Comparison of ENCODE assay signal across 35 cellular contexts in the genomic region with DNA sequence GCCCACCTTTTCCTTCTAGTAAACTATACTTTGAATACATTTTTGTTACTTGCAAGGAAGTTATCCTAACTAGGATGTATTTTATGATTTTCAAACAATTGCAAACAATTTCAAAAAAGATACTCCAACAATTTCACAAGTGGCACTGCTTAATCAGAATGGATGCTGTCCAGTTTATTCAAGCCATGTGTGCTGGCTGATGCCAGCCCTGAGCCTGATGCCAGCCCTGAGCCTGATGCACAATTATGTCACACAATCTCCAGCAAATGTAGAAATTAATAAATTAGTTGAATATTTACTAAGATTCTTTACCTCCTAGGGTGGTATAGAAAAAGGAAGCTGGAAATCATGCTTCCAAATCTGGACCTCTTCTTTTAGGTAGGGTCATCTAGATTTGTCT. TPM values are rescaled to one million over a fixed set of nuclear protein-coding genes. Genes with fewer than 3 reads are reported as not detected.
DNase-seq lines count a peak whose midpoint lies in the region; ATAC-seq, FAIRE-seq and TF ChIP-seq lines count a peak whose summit lies in the region.
"Had no signal": no experiment of that assay in that cellular context is flagged by ENCODE, and none has a peak within 500 bp of the region (broad histone marks: within the 10 kb centered on the region; RNA-seq: fewer than 3 reads in every experiment).

No MANE protein-coding gene starts in this region.

- H3K27me3 Mint-ChIP-seq in GM23338 (ENCODE audit: insufficient read depth, low read depth, poor library complexity) (no peaks in the 10 kb centered on the region), nephron (ENCODE audit: low read depth) (no peaks in the 10 kb centered on the region)
- H3K27me3 Mint-ChIP-seq in activated CD8-positive, alpha-beta T cell treated with anti-CD3 and anti-CD28 coated beads for 36 hours = no peaks in the 10 kb centered on the region
- H3K27me3 Mint-ChIP-seq: activated CD4-positive, alpha-beta memory T cell treated with anti-CD3 and anti-CD28 coated beads, Interleukin-2, amount 10 ng/mL, durations not matched to agents 7 days and 5 days; CD4-positive, CD25-positive, alpha-beta regulatory T cell; effector memory CD8-positive, alpha-beta T cell; type B pancreatic cell had no signal

- no peaks in the 10 kb centered on the region for H3K9me2 ChIP-seq in GM23338 (ENCODE audit: insufficient read depth)

- no peaks in the 10 kb centered on the region for H3K79me2 ChIP-seq in GM23338 (replicated peaks; ENCODE audit: insufficient read depth)

- CTCF ChIA-PET in activated CD8-positive, alpha-beta T cell treated with anti-CD3 and anti-CD28 coated beads for 36 hours (lab: Charles Lee) = interaction anchor here (1.1 kb wide), 1 partner anchor 315 kb away, joined by 3 read pairs; no protein-coding TSS in a partner anchor

- H3K9me3 ChIP-seq in esophagus muscularis mucosa (no peaks in the 10 kb centered on the region), thyroid gland (no peaks in the 10 kb centered on the region)
- H3K9me3 ChIP-seq: SJCRH30 had no signal

- no peak for TF ChIP-seq EP300 in esophagus muscularis mucosa (IDR thresholded peaks at IDR 0.05)

- H3K4me1 Mint-ChIP-seq in GM23338 (peaks cover 20% of the 10 kb centered on the region; the same call in 2 of the 3 replicates), nephron (peaks cover 13% of the 10 kb centered on the region)
- H3K4me1 Mint-ChIP-seq in activated CD8-positive, alpha-beta T cell treated with anti-CD3 and anti-CD28 coated beads for 36 hours (ENCODE audit: low read depth) = no peaks in the 10 kb centered on the region
- H3K4me1 Mint-ChIP-seq: activated CD4-positive, alpha-beta memory T cell treated with anti-CD3 and anti-CD28 coated beads, Interleukin-2, amount 10 ng/mL, durations not matched to agents 7 days and 5 days; CD4-positive, CD25-positive, alpha-beta regulatory T cell; naive thymus-derived CD8-positive, alpha-beta T cell had no signal

- TF ChIP-seq POLR2A in esophagus muscularis mucosa (IDR thresholded peaks at IDR 0.05; ENCODE audit: low read depth) = no peak
- TF ChIP-seq POLR2A in thyroid gland (IDR thresholded peaks at IDR 0.05) = no peak

- TF ChIP-seq CTCF in GM23338 (conservative IDR thresholded peaks at IDR 0.05; ENCODE audit: low read depth in 2 of 2) (no peak), esophagus muscularis mucosa (IDR thresholded peaks at IDR 0.05) (no peak), nephron (IDR thresholded peaks at IDR 0.05; ENCODE audit: unreplicated experiment in 3 of 3) (no peak), thyroid gland (IDR thresholded peaks at IDR 0.05) (no peak)
- no peak for TF ChIP-seq CTCF in activated CD8-positive, alpha-beta T cell treated with anti-CD3 and anti-CD28 coated beads for 36 hours (IDR thresholded peaks at IDR 0.05)

- no peak for ATAC-seq in GM23338
- ATAC-seq in GM18873 (IDR thresholded peaks at IDR 0.05; ENCODE audit: low FRiP score, unreplicated experiment) = no peak
- ATAC-seq in activated CD8-positive, alpha-beta T cell treated with anti-CD3 and anti-CD28 coated beads for 36 hours = no peak
- ATAC-seq: effector memory CD8-positive, alpha-beta T cell; naive thymus-derived CD8-positive, alpha-beta T cell; stimulated activated naive CD8-positive, alpha-beta T cell treated with anti-CD3 and anti-CD28 coated beads, Interleukin-15, Interleukin-2, amounts not matched to agents 100 U/mL and 50 U/mL, for 24 hours had no signal

- intact Hi-C loops in esophagus muscularis mucosa (cut with DNase I) (no loop called here), thyroid gland (cut with DNase I) (no loop called here)
- intact Hi-C loops in activated CD8-positive, alpha-beta T cell treated with anti-CD3 and anti-CD28 coated beads for 36 hours (cut with micrococcal nuclease) = no loop called here

- H3K36me3 Mint-ChIP-seq in GM23338 (ENCODE audit: low read depth) (no peaks in the 10 kb centered on the region), nephron (ENCODE audit: low read depth) (no peaks in the 10 kb centered on the region)
- H3K36me3 Mint-ChIP-seq in activated CD8-positive, alpha-beta T cell treated with anti-CD3 and anti-CD28 coated beads for 36 hours (ENCODE audit: low read depth) = no peaks in the 10 kb centered on the region
- H3K36me3 Mint-ChIP-seq: CD4-positive, CD25-positive, alpha-beta regulatory T cell; naive thymus-derived CD8-positive, alpha-beta T cell; type B pancreatic cell had no signal

- H3K27ac ChIP-seq in GM23338 (ENCODE audit: low read depth) (no peak overlapping the region), esophagus muscularis mucosa (replicated peaks in 1 of 4) (peak overlapping the region; percentile 39 to 67 (median 58)), thyroid gland (peak overlapping the region in 2 of 3 donors; percentile 9 to 12)
- H3K27ac ChIP-seq: SJCRH30 had no signal

- POLR2A ChIA-PET in activated CD8-positive, alpha-beta T cell treated with anti-CD3 and anti-CD28 coated beads for 36 hours (lab: Charles Lee) = no interaction called here

- H3K27me3 ChIP-seq in GM23338 (ENCODE audit: insufficient read depth) (no peaks in the 10 kb centered on the region), esophagus muscularis mucosa (no peaks in the 10 kb centered on the region), thyroid gland (no peaks in the 10 kb centered on the region)
- H3K27me3 ChIP-seq: SJCRH30 had no signal

- no peaks in the 10 kb centered on the region for H4K20me1 ChIP-seq in GM23338 (replicated peaks; ENCODE audit: insufficient read depth)

- H3K4me1 ChIP-seq in GM23338 (ENCODE audit: insufficient read depth) = peaks cover 17% of the 10 kb centered on the region
- peaks cover 6 to 30% (median 14%) of the 10 kb centered on the region in 4 donors for H3K4me1 ChIP-seq in esophagus muscularis mucosa
- no peaks in the 10 kb centered on the region for H3K4me1 ChIP-seq in thyroid gland
- H3K4me1 ChIP-seq: SJCRH30 had no signal

- H3K27ac Mint-ChIP-seq in GM23338 (peak overlapping the region; percentile 17; the same call in 1 of the 2 replicates), nephron (peak overlapping the region; percentile 63 to 91 (median 84))
- H3K27ac Mint-ChIP-seq in activated CD8-positive, alpha-beta T cell treated with anti-CD3 and anti-CD28 coated beads for 36 hours = no peak overlapping the region
- H3K27ac Mint-ChIP-seq: activated CD4-positive, alpha-beta memory T cell treated with anti-CD3 and anti-CD28 coated beads, Interleukin-2, amount 10 ng/mL, durations not matched to agents 7 days and 5 days; activated T-helper 1 cell treated with anti-CD3 and anti-CD28 coated beads, Interleukin-12 subunit alpha, Interleukin-12 subunit beta, Interleukin-2, Interleukin-4 antibody, amounts not matched to agents 30 ng/mL and 10 ng/mL and 1 ng/mL, durations not matched to agents 14 hours and 24 hours and 36 hours; effector memory CD8-positive, alpha-beta T cell; HFFc6; naive thymus-derived CD8-positive, alpha-beta T cell had no signal

- peak overlapping the region; percentile 29; the same call in 1 of the 2 replicates for H2AFZ ChIP-seq in GM23338

- no peaks in the 10 kb centered on the region for H3F3A ChIP-seq in GM23338 (replicated peaks; ENCODE audit: low read depth)

- H3K9me3 Mint-ChIP-seq in GM23338 (no peaks in the 10 kb centered on the region), nephron (no peaks in the 10 kb centered on the region)
- no peaks in the 10 kb centered on the region for H3K9me3 Mint-ChIP-seq in activated CD8-positive, alpha-beta T cell treated with anti-CD3 and anti-CD28 coated beads for 36 hours
- H3K9me3 Mint-ChIP-seq: activated CD4-positive, alpha-beta memory T cell treated with anti-CD3 and anti-CD28 coated beads, Interleukin-2, amount 10 ng/mL, durations not matched to agents 7 days and 5 days; activated T-helper 1 cell treated with anti-CD3 and anti-CD28 coated beads, Interleukin-12 subunit alpha, Interleukin-12 subunit beta, Interleukin-2, Interleukin-4 antibody, amounts not matched to agents 30 ng/mL and 10 ng/mL and 1 ng/mL, durations not matched to agents 14 hours and 24 hours and 36 hours; HFFc6; type B pancreatic cell had no signal

- H3K36me3 ChIP-seq in GM23338 (ENCODE audit: insufficient read depth) (no peaks in the 10 kb centered on the region), esophagus muscularis mucosa (no peaks in the 10 kb centered on the region), thyroid gland (no peaks in the 10 kb centered on the region)
- H3K36me3 ChIP-seq: SJCRH30 had no signal

- H3K4me3 Mint-ChIP-seq in GM23338 (no peak overlapping the region), nephron (no peak overlapping the region)
- no peak overlapping the region for H3K4me3 Mint-ChIP-seq in activated CD8-positive, alpha-beta T cell treated with anti-CD3 and anti-CD28 coated beads for 36 hours
- H3K4me3 Mint-ChIP-seq: activated CD4-positive, alpha-beta memory T cell treated with anti-CD3 and anti-CD28 coated beads, Interleukin-2, amount 10 ng/mL, durations not matched to agents 7 days and 5 days; activated T-helper 1 cell treated with anti-CD3 and anti-CD28 coated beads, Interleukin-12 subunit alpha, Interleukin-12 subunit beta, Interleukin-2, Interleukin-4 antibody, amounts not matched to agents 30 ng/mL and 10 ng/mL and 1 ng/mL, durations not matched to agents 14 hours and 24 hours and 36 hours; CD4-positive, CD25-positive, alpha-beta regulatory T cell; effector memory CD8-positive, alpha-beta T cell; HFFc6; naive thymus-derived CD8-positive, alpha-beta T cell; type B pancreatic cell had no signal

- no peak for FAIRE-seq in HTR-8/SVneo (lab: Jason Lieb, UNC)
- FAIRE-seq: H1 had no signal

- H3K4me2 ChIP-seq in GM23338 = 0 out of 2 replicates have a peak overlapping the region, but pooled peaks have one; percentile 71
- H3K4me2 ChIP-seq: smooth muscle cell had no signal

- no peak for DNase-seq in GM23338 (ENCODE audit: low spot score)
- no peak for DNase-seq in esophagus muscularis mucosa (ENCODE audit: extremely low spot score)
- no peak for DNase-seq in thyroid gland
- DNase-seq in HTR-8/SVneo (ENCODE audit: insufficient read length, low spot score) = no peak
- DNase-seq in activated CD8-positive, alpha-beta T cell treated with anti-CD3 and anti-CD28 coated beads for 36 hours = no peak
- DNase-seq: activated CD4-positive, alpha-beta memory T cell treated with anti-CD3 and anti-CD28 coated beads, Interleukin-2, amount 10 ng/mL, durations not matched to agents 7 days and 5 days; activated CD8-positive, alpha-beta memory T cell treated with anti-CD3 and anti-CD28 coated beads, Interleukin-2, amount 50 U/mL, for 48 hours; activated naive CD4-positive, alpha-beta T cell treated with anti-CD3 and anti-CD28 coated beads, Interleukin-2, amount 50 U/mL, for 16 hours; AML-193; amygdala; Calu3; CD4-positive, CD25-positive, alpha-beta regulatory T cell; cortex of kidney; effector memory CD8-positive, alpha-beta T cell; foreskin fibroblast; head of caudate nucleus; HFFc6; naive thymus-derived CD8-positive, alpha-beta T cell; NCI-H1048; NCI-H2107; NCI-H748 treated with DMSO at 0.1 percent for 48 hours; SJCRH30; stimulated activated naive CD8-positive, alpha-beta T cell treated with anti-CD3 and anti-CD28 coated beads, Interleukin-15, Interleukin-2, amounts not matched to agents 100 U/mL and 50 U/mL, for 24 hours; SW 1271 had no signal

- H3K4me3 ChIP-seq in GM23338 (no peak overlapping the region), esophagus muscularis mucosa (no peak overlapping the region), thyroid gland (replicated peaks in 1 of 3) (no peak overlapping the region)
- H3K4me3 ChIP-seq: SJCRH30, smooth muscle cell had no signal

RNA-seq across cellular contexts. Expression of gene C6, which starts 5.6 kb away (rescaled TPM):
- not detected in 2 replicates for total RNA-seq in GM23338 (2014; rRNA removed; shearing (Covaris generic))
- not detected in 2 replicates for polyA plus RNA-seq in GM23338 (2016; fragmentation: Nextera tagmentation; extraction: Ambion mirVana)
- total RNA-seq in esophagus muscularis mucosa (1 to 10 TPM; 1.7 to 6.3 (median 3.1) TPM), thyroid gland (10 to 100 TPM in 1 of 4 donors, 1 to 10 TPM in 3; 2.2 to 15.0 (median 3.5) TPM)
- total RNA-seq in activated CD8-positive, alpha-beta T cell treated with anti-CD3 and anti-CD28 coated beads for 36 hours = not detected
- total RNA-seq: activated CD4-positive, alpha-beta memory T cell treated with anti-CD3 and anti-CD28 coated beads, Interleukin-2, amount 10 ng/mL, durations not matched to agents 7 days and 5 days; activated T-helper 1 cell treated with anti-CD3 and anti-CD28 coated beads, Interleukin-12 subunit alpha, Interleukin-12 subunit beta, Interleukin-2, Interleukin-4 antibody, amounts not matched to agents 30 ng/mL and 10 ng/mL and 1 ng/mL, durations not matched to agents 14 hours and 24 hours and 36 hours; Calu3; CD4-positive, CD25-positive, alpha-beta regulatory T cell; epithelial cell of proximal tubule; H1; HT-29; kidney epithelial cell; lung microvascular endothelial cell; mononuclear cell; naive thymus-derived CD8-positive, alpha-beta T cell; SJCRH30; smooth muscle cell had no signal
- polyA plus RNA-seq: CD4-positive, CD25-positive, alpha-beta regulatory T cell; H1; naive thymus-derived CD8-positive, alpha-beta T cell; smooth muscle cell had no signal
